14 cellular contexts compared by ENCODE assay signal in genomic region chr7:140544278-140544896, GRCh38.
A peak's percentile ranks its signal among the peaks of the same experiment; 100 is the strongest.
DNase-seq lines count a peak whose midpoint lies in the region; ATAC-seq and TF ChIP-seq lines count a peak whose summit lies in the region.
"Had no signal": no experiment of that assay in that cellular context is flagged by ENCODE, and none has a peak within 500 bp of the region (broad histone marks: within the 10 kb centered on the region; RNA-seq: fewer than 3 reads in every experiment).

No MANE protein-coding gene starts in this region.

- H3K36me3 ChIP-seq in esophagus muscularis mucosa: peaks cover 19 to 41% (median 34%) of the 10 kb centered on the region in 4 donors
- H3K36me3 ChIP-seq in transverse colon: no peaks in the 10 kb centered on the region
- H3K36me3 ChIP-seq in MG63: peaks cover 6% of the 10 kb centered on the region

- no peak for ATAC-seq in activated CD4-positive, CD25-positive, alpha-beta regulatory T cell treated with anti-CD3 and anti-CD28 coated beads, Interleukin-2, amount 50 U/mL, for 24 hours

- no peak for TF ChIP-seq POLR2A in esophagus muscularis mucosa (IDR thresholded peaks at IDR 0.05; ENCODE audit: low read depth)
- no peak for TF ChIP-seq POLR2A in transverse colon (IDR thresholded peaks at IDR 0.05)

- H3K27me3 ChIP-seq in esophagus muscularis mucosa (no peaks in the 10 kb centered on the region), transverse colon (no peaks in the 10 kb centered on the region), MG63 (no peaks in the 10 kb centered on the region)

- in situ Hi-C loops in transverse colon (cut with MboI; ENCODE audit: low pct_ligation_motif_present in 1 of 4, low pct_unique_long_range_greater_than_20kb in 1 of 4, low sequenced_read_pairs in 3 of 4): no loop called here

- DNase-seq in NCI-H2029 treated with DMSO at 0.1 percent for 48 hours (lab: John Stamatoyannopoulos, UW) (peak; percentile 33), esophagus muscularis mucosa (ENCODE audit: extremely low spot score) (no peak), mucosa of gallbladder (ENCODE audit: low spot score) (peak; percentile 60), transverse colon (peak; percentile 84), MG63 (no peak)
- DNase-seq in activated CD4-positive, alpha-beta T cell treated with anti-CD3 and anti-CD28 coated beads for 48 hours: no peak
- DNase-seq: ACHN, AML-193, Calu3, NCI-H1930, NCI-H510A, NCI-H774 had no signal

- H3K4me3 ChIP-seq in esophagus muscularis mucosa (no peak overlapping the region), transverse colon (no peak overlapping the region), MG63 (no peak overlapping the region)

- peaks cover 27 to 42% (median 40%) of the 10 kb centered on the region in 4 donors for H3K4me1 ChIP-seq in esophagus muscularis mucosa
- H3K4me1 ChIP-seq in transverse colon: peaks cover 0 to 56% (median 12%) of the 10 kb centered on the region in 4 donors

- WGBS in esophagus muscularis mucosa: 97% methylated on average over 21 of the region's 22 CpGs
- WGBS in transverse colon (ENCODE audit: low coverage in 1 of 2), 2 donors: 79% methylated on average over 22 of the region's 22 CpGs; no CpG with 5 or more reads in 1 of the 2 donors

- TF ChIP-seq EP300 in esophagus muscularis mucosa (IDR thresholded peaks at IDR 0.05) (no peak), transverse colon (IDR thresholded peaks at IDR 0.05; ENCODE audit: low read depth) (no peak)

- peak overlapping the region; percentile 86 to 94 (median 92) for H3K27ac ChIP-seq in esophagus muscularis mucosa (replicated peaks in 1 of 4)
- peak overlapping the region in 2 of 4 donors; percentile 14 to 31 for H3K27ac ChIP-seq in transverse colon
- H3K27ac ChIP-seq: HL-60 had no signal

- intact Hi-C loops in esophagus muscularis mucosa (cut with DNase I): no loop called here
- intact Hi-C loops in transverse colon (cut with DNase I; ENCODE audit: low total_unique reads): no loop called here

- H3K9me3 ChIP-seq in esophagus muscularis mucosa (no peaks in the 10 kb centered on the region), transverse colon (no peaks in the 10 kb centered on the region), MG63 (no peaks in the 10 kb centered on the region)

- TF ChIP-seq CTCF in esophagus muscularis mucosa (IDR thresholded peaks at IDR 0.05): no peak
- no peak for TF ChIP-seq CTCF in transverse colon (IDR thresholded peaks at IDR 0.05)

Comparison
In these comparisons a context has a peak if more than half of its experiments do, and no peak if none do; other contexts are left out.
1. DNase-seq: peak in NCI-H2029 treated with DMSO at 0.1 percent for 48 hours (single experiment), mucosa of gallbladder (single experiment) and transverse colon (single experiment); none in esophagus muscularis mucosa (single experiment), activated CD4-positive, alpha-beta T cell treated with anti-CD3 and anti-CD28 coated beads for 48 hours (single experiment) and MG63 (single experiment).